13 cellular contexts compared by ENCODE assay signal in genomic region chr7:149860821-149861727, GRCh38. TPM values are rescaled to one million over a fixed set of nuclear protein-coding genes. Genes with fewer than 3 reads are reported as not detected.
DNase-seq lines count a peak whose midpoint lies in the region; ATAC-seq and TF ChIP-seq lines count a peak whose summit lies in the region.
"Had no signal": no experiment of that assay in that cellular context is flagged by ENCODE, and none has a peak within 500 bp of the region (broad histone marks: within the 10 kb centered on the region; RNA-seq: fewer than 3 reads in every experiment).

No MANE protein-coding gene starts in this region.

- 78% methylated on average over 45 of the region's 45 CpGs for WGBS in right cardiac atrium
- WGBS in transverse colon (ENCODE audit: low coverage in 1 of 2), 2 donors: 92% methylated on average over 39 of the region's 45 CpGs; no CpG with 5 or more reads in 1 of the 2 donors

- H3K9ac ChIP-seq in SU-DHL-6 (ENCODE audit: low read length): no peak overlapping the region

- H3K9me2 ChIP-seq in SU-DHL-6 (replicated peaks; ENCODE audit: insufficient read depth, low read length): no peaks in the 10 kb centered on the region

- H3F3A ChIP-seq in SU-DHL-6 (ENCODE audit: insufficient read depth): no peaks in the 10 kb centered on the region

- CTCF ChIA-PET in activated naive CD4-positive, alpha-beta T cell treated with anti-CD3 and anti-CD28 coated beads, Interleukin-2, amount 10 ng/mL, durations not matched to agents 7 days and 5 days (lab: Charles Lee): interaction anchor here (1.2 to 2.8 kb wide), 4 partner anchors 9 to 30 kb away, joined by 3 to 10 read pairs (median 5); no protein-coding TSS in a partner anchor

- TF ChIP-seq POLR2A in transverse colon (IDR thresholded peaks at IDR 0.05): no peak

- H3K4me1 Mint-ChIP-seq in activated naive CD4-positive, alpha-beta T cell treated with anti-CD3 and anti-CD28 coated beads, Interleukin-2, amount 10 ng/mL, durations not matched to agents 7 days and 5 days: peaks cover 70% of the 10 kb centered on the region

- DNase-seq in right cardiac atrium (peak in 2 of 3 donors; percentile 63 to 65), Right ventricle myocardium superior (no peak), iPS-NIHi11 (ENCODE audit: low spot score) (peak; percentile 87), transverse colon (no peak)
- DNase-seq in NK-92 treated with Interleukin-12 subunit alpha and Interleukin-12 subunit beta, amount 100 ng/mL, for 24 hours (lab: John Stamatoyannopoulos, UW): no peak
- DNase-seq in activated naive CD4-positive, alpha-beta T cell treated with anti-CD3 and anti-CD28 coated beads, Interleukin-2, amount 10 ng/mL, durations not matched to agents 7 days and 5 days: no peak
- DNase-seq: Caco-2; effector CD8-positive, alpha-beta T cell; left cardiac atrium; sigmoid colon had no signal

- no peak overlapping the region for H3K4me2 ChIP-seq in SU-DHL-6 (ENCODE audit: low read depth, low read length, poor library complexity, severe bottlenecking)

- H3K27ac ChIP-seq in right cardiac atrium (ENCODE audit: low read length): no peak overlapping the region
- no peak overlapping the region for H3K27ac ChIP-seq in SU-DHL-6 (ENCODE audit: low read depth, low read length)
- no peak overlapping the region for H3K27ac ChIP-seq in transverse colon
- H3K27ac ChIP-seq: sigmoid colon had no signal

- H3K4me3 ChIP-seq in right cardiac atrium (ENCODE audit: low read length): no peak overlapping the region
- H3K4me3 ChIP-seq in SU-DHL-6 (ENCODE audit: insufficient read depth, low read length, poor library complexity, severe bottlenecking): no peak overlapping the region
- no peak overlapping the region for H3K4me3 ChIP-seq in transverse colon
- H3K4me3 ChIP-seq: sigmoid colon had no signal

- intact Hi-C loops in right cardiac atrium (cut with DNase I): no loop called here
- intact Hi-C loops in Right ventricle myocardium superior (cut with DNase I): no loop called here
- intact Hi-C loops in transverse colon (cut with DNase I; ENCODE audit: low total_unique reads): no loop called here

- H4K20me1 ChIP-seq in SU-DHL-6 (ENCODE audit: low read depth, low read length): no peaks in the 10 kb centered on the region

- no peak for TF ChIP-seq EP300 in transverse colon (IDR thresholded peaks at IDR 0.05; ENCODE audit: low read depth)

- H3K27ac Mint-ChIP-seq in activated naive CD4-positive, alpha-beta T cell treated with anti-CD3 and anti-CD28 coated beads, Interleukin-2, amount 10 ng/mL, durations not matched to agents 7 days and 5 days: no peak overlapping the region
- H3K27ac Mint-ChIP-seq: activated T-helper 17 cell treated with anti-CD3 and anti-CD28 coated beads, Interleukin-2, amount 50 U/mL, for 72 hours had no signal

- no peak overlapping the region for H3K4me3 Mint-ChIP-seq in activated naive CD4-positive, alpha-beta T cell treated with anti-CD3 and anti-CD28 coated beads, Interleukin-2, amount 10 ng/mL, durations not matched to agents 7 days and 5 days
- H3K4me3 Mint-ChIP-seq: activated T-helper 17 cell treated with anti-CD3 and anti-CD28 coated beads, Interleukin-2, amount 50 U/mL, for 72 hours had no signal

- H3K36me3 Mint-ChIP-seq in activated naive CD4-positive, alpha-beta T cell treated with anti-CD3 and anti-CD28 coated beads, Interleukin-2, amount 10 ng/mL, durations not matched to agents 7 days and 5 days: peaks cover 47% of the 10 kb centered on the region

- H3K36me3 ChIP-seq in SU-DHL-6 (ENCODE audit: low read length) (no peaks in the 10 kb centered on the region), transverse colon (peaks cover 0 to 6% (median 0%) of the 10 kb centered on the region in 4 donors)

- ATAC-seq in right cardiac atrium (no peak), Right ventricle myocardium superior (ENCODE audit: poor library complexity) (no peak)
- ATAC-seq in activated CD4-positive, CD25-positive, alpha-beta regulatory T cell treated with anti-CD3 and anti-CD28 coated beads, Interleukin-2, amount 50 U/mL, for 24 hours: no peak
- ATAC-seq: activated T-helper 17 cell treated with anti-CD3 and anti-CD28 coated beads, Interleukin-2, amount 50 U/mL, for 72 hours; left cardiac atrium had no signal

- H3K27me3 ChIP-seq in right cardiac atrium (ENCODE audit: control insufficient read depth, insufficient read depth): no peaks in the 10 kb centered on the region
- H3K27me3 ChIP-seq in SU-DHL-6 (ENCODE audit: low read length): no peaks in the 10 kb centered on the region
- H3K27me3 ChIP-seq in transverse colon: no peaks in the 10 kb centered on the region
- H3K27me3 ChIP-seq: sigmoid colon had no signal

- no peak overlapping the region for H2AFZ ChIP-seq in SU-DHL-6 (ENCODE audit: low read depth, low read length, severe bottlenecking)

- H3K4me1 ChIP-seq in right cardiac atrium (ENCODE audit: control insufficient read depth, insufficient read depth, low read length): no peaks in the 10 kb centered on the region
- no peaks in the 10 kb centered on the region for H3K4me1 ChIP-seq in transverse colon
- H3K4me1 ChIP-seq: Caco-2 had no signal

- no peaks in the 10 kb centered on the region for H3K27me3 Mint-ChIP-seq in activated naive CD4-positive, alpha-beta T cell treated with anti-CD3 and anti-CD28 coated beads, Interleukin-2, amount 10 ng/mL, durations not matched to agents 7 days and 5 days
- H3K27me3 Mint-ChIP-seq: activated T-helper 17 cell treated with anti-CD3 and anti-CD28 coated beads, Interleukin-2, amount 50 U/mL, for 72 hours had no signal

- H3K9me3 ChIP-seq in right cardiac atrium (ENCODE audit: control insufficient read depth, low read length): no peaks in the 10 kb centered on the region
- H3K9me3 ChIP-seq in SU-DHL-6 (ENCODE audit: insufficient read depth, low read length): no peaks in the 10 kb centered on the region
- no peaks in the 10 kb centered on the region for H3K9me3 ChIP-seq in transverse colon
- H3K9me3 ChIP-seq: Caco-2, sigmoid colon had no signal

- TF ChIP-seq CTCF in SU-DHL-6 (IDR thresholded peaks at IDR 0.05; ENCODE audit: insufficient read depth, low read length, poor library complexity, severe bottlenecking): peak; percentile 45
- TF ChIP-seq CTCF in transverse colon (IDR thresholded peaks at IDR 0.05): peak in 4 of 5 experiments; percentile 10 to 23 (median 20)

- no peaks in the 10 kb centered on the region for H3K9me3 Mint-ChIP-seq in activated naive CD4-positive, alpha-beta T cell treated with anti-CD3 and anti-CD28 coated beads, Interleukin-2, amount 10 ng/mL, durations not matched to agents 7 days and 5 days
- H3K9me3 Mint-ChIP-seq: activated T-helper 17 cell treated with anti-CD3 and anti-CD28 coated beads, Interleukin-2, amount 50 U/mL, for 72 hours had no signal

- H3K79me2 ChIP-seq in SU-DHL-6 (ENCODE audit: insufficient read depth, low read length): no peaks in the 10 kb centered on the region

- in situ Hi-C loops in transverse colon (cut with MboI; ENCODE audit: low pct_ligation_motif_present in 1 of 4, low pct_unique_long_range_greater_than_20kb in 1 of 4, low sequenced_read_pairs in 3 of 4): no loop called here

RNA-seq across cellular contexts. Expression of gene ATP6V0E2, which starts 12.7 kb away (rescaled TPM):
- total RNA-seq in right cardiac atrium (100 to 1,000 TPM in 1 of 4 donors, 10 to 100 TPM in 3; 53.0 to 113 (median 79.0) TPM), Right ventricle myocardium superior (121 TPM), transverse colon (10 to 100 TPM in 3 of 4 donors, 1 to 10 TPM in 1; 1.9 to 56.7 (median 28.4) TPM)
- polyA plus RNA-seq in right cardiac atrium: 66.5 TPM

RNA-seq across cellular contexts. Expression of gene ZNF862, which starts 22.9 kb away (rescaled TPM):
- total RNA-seq in right cardiac atrium (10 to 100 TPM in 3 of 4 donors, 1 to 10 TPM in 1; 9.0 to 15.9 (median 14.2) TPM), Right ventricle myocardium superior (12.2 TPM), transverse colon (10 to 100 TPM; 12.7 to 23.5 (median 17.6) TPM)
- 7.8 TPM for polyA plus RNA-seq in right cardiac atrium

Comparison
In these comparisons a context has a peak if more than half of its experiments do, and no peak if none do; other contexts are left out.
1. DNase-seq: peak in right cardiac atrium (2 of 3) and iPS-NIHi11 (single experiment); none in Right ventricle myocardium superior (single experiment), transverse colon (single experiment), NK-92 treated with Interleukin-12 subunit alpha and Interleukin-12 subunit beta, amount 100 ng/mL, for 24 hours (single experiment) and activated naive CD4-positive, alpha-beta T cell treated with anti-CD3 and anti-CD28 coated beads, Interleukin-2, amount 10 ng/mL, durations not matched to agents 7 days and 5 days (single experiment).